17 cellular contexts compared by ENCODE assay signal in the genomic region with DNA sequence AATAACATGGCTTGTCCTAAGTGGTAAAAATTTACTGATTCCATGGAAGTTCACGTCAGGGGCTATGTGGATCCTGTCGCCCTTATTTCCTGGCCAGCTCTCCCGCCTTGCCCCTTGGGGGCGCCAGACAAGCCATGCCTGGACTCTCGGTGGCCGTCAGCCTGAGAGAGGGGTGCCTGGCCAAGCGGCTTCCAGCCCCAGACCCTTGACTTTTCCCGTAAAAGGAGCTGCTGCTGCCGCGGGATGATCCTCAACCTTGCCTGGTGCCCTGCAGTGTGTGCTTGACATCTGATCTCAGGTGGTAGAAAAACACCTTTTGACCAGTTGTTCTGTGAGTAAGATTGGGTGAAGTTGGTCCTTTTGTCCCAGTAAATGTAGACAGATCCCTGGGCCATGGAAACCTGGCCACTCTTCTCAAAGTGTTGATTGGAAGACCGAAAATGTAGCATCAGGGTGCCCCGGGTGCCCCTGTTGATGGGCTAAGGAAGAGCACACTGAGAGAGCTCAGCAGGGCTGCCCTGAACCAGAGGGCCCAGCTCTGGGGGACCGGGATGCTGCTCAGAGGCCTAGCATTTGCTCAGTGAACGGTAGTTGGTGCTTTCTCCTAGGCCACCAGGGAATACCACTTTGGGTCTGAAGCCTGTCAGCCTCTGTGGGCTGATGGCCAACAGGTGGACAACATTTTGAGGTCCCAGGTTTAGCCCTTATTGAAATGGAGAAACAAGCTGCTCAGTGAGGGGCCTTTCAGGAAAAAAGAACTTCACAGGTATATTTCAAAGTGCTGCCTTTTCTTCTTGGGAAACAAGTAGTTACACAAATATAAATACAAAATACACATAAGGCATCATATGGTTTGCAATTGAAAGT.
DNase-seq lines count a peak whose midpoint lies in the region; ATAC-seq, FAIRE-seq and TF ChIP-seq lines count a peak whose summit lies in the region.
"Had no signal": no experiment of that assay in that cellular context is flagged by ENCODE, and none has a peak within 500 bp of the region (broad histone marks: within the 10 kb centered on the region; RNA-seq: fewer than 3 reads in every experiment).

No MANE protein-coding gene starts in this region.

- no peak overlapping the region for H3K27ac ChIP-seq in A549
- no peak overlapping the region for H3K27ac ChIP-seq in aorta (ENCODE audit: low read depth in 1 of 2, low read length in 2 of 2)
- H3K27ac ChIP-seq: dorsolateral prefrontal cortex, tibial artery had no signal

- WGBS in A549 (ENCODE audit: missing lambda C conversion rate) = 73% methylated on average over 12 of the region's 14 CpGs
- 79 to 81% methylated on average over 14 of the region's 14 CpGs for WGBS in aorta, 2 donors

- no peaks in the 10 kb centered on the region for H3K9me3 ChIP-seq in A549
- no peaks in the 10 kb centered on the region for H3K9me3 ChIP-seq in aorta (ENCODE audit: control insufficient read depth, low read length)
- H3K9me3 ChIP-seq: tibial artery had no signal

- CTCF ChIA-PET in A549 (lab: Yijun Ruan, JAX) (interaction anchor here (1.1 to 1.4 kb wide), 3 partner anchors 8 to 194 kb away, joined by 3 read pairs; no protein-coding TSS in a partner anchor), WTC11 (lab: Charles Lee) (interaction anchor here (0.6 to 1.6 kb wide), 33 partner anchors 8 to 709 kb away, joined by 3 to 10 read pairs (median 4); a partner anchor contains a TSS)

- H3K4me3 Mint-ChIP-seq in WTC11 = no peak overlapping the region

- TF ChIP-seq CTCF in A549 (IDR thresholded peaks at IDR 0.05) = peak; percentile 6; the same call in 1 of the 3 replicates
- peak; percentile 27; the same call in 1 of the 3 replicates for TF ChIP-seq CTCF in GM12872 (IDR thresholded peaks at IDR 0.05; ENCODE audit: insufficient read depth, low read depth, low read length)
- TF ChIP-seq CTCF in WTC11 (IDR thresholded peaks at IDR 0.05) = peak; percentile 49

- no peak for ATAC-seq in A549
- peak; percentile 87 for ATAC-seq in WTC11
- no peak for ATAC-seq in aorta (ENCODE audit: low FRiP score)
- ATAC-seq in GM18498 (IDR thresholded peaks at IDR 0.05; ENCODE audit: unreplicated experiment) = no peak

- H3K4me1 ChIP-seq in A549 = no peaks in the 10 kb centered on the region
- H3K4me1 ChIP-seq in aorta (ENCODE audit: control insufficient read depth in 1 of 2, insufficient read depth in 2 of 2, low read length in 2 of 2) = peaks cover 0 to 4% of the 10 kb centered on the region in 2 donors
- H3K4me1 ChIP-seq: tibial artery had no signal

- H3K36me3 Mint-ChIP-seq in WTC11 = no peaks in the 10 kb centered on the region

- intact Hi-C loops in aorta (cut with DNase I) = no loop called here

- no peak for FAIRE-seq in A549 (lab: Jason Lieb, UNC)
- FAIRE-seq: GM18507 had no signal

- H3K27ac Mint-ChIP-seq in WTC11 = no peak overlapping the region

- H3K4me1 Mint-ChIP-seq in WTC11 = peaks cover 45% of the 10 kb centered on the region

- TF ChIP-seq RAD21 in A549 (conservative IDR thresholded peaks at IDR 0.05 in 1 of 2, IDR thresholded peaks at IDR 0.05 in 1 of 2) = no peak

- no peaks in the 10 kb centered on the region for H3K27me3 ChIP-seq in aorta (ENCODE audit: control insufficient read depth in 1 of 2, insufficient read depth in 2 of 2, low read length in 1 of 2)
- H3K27me3 ChIP-seq: tibial artery had no signal

- H3K4me3 ChIP-seq in A549 = no peak overlapping the region
- H3K4me3 ChIP-seq in aorta (ENCODE audit: low read length in 2 of 2) = no peak overlapping the region
- H3K4me3 ChIP-seq: dorsolateral prefrontal cortex, tibial artery had no signal

- H3K9me3 Mint-ChIP-seq in WTC11 = 0 out of 2 replicates have a peak, but pooled peaks cover 3% of the 10 kb centered on the region

- peaks cover 42% of the 10 kb centered on the region for H3K27me3 Mint-ChIP-seq in WTC11 (ENCODE audit: low read depth)

- POLR2A ChIA-PET in A549 (lab: Yijun Ruan, JAX) (no interaction called here), WTC11 (lab: Charles Lee) (no interaction called here)

- no peak overlapping the region for H3K4me2 ChIP-seq in A549

- H3K36me3 ChIP-seq in aorta (ENCODE audit: control insufficient read depth in 1 of 2, insufficient read depth in 2 of 2, low read length in 1 of 2) = no peaks in the 10 kb centered on the region
- H3K36me3 ChIP-seq: tibial artery had no signal

- no peak for TF ChIP-seq POLR2A in A549 (IDR thresholded peaks at IDR 0.05; ENCODE audit: low read length)

- no peak for DNase-seq in A549 (ENCODE audit: low read depth in 1 of 2, low spot score in 1 of 2)
- peak; percentile 75 for DNase-seq in WTC11 (ENCODE audit: low spot score)
- peak; percentile 75 for DNase-seq in left kidney (ENCODE audit: low read depth, low spot score)
- no peak for DNase-seq in aorta
- no peak for DNase-seq in dedifferentiated amniotic fluid mesenchymal stem cell (ENCODE audit: extremely low spot score)
- DNase-seq in GM03348 (ENCODE audit: low spot score) = no peak
- DNase-seq: activated CD4-positive, alpha-beta T cell treated with anti-CD3 and anti-CD28 coated beads, Interleukin-2, amount 50 U/mL, for 4 hours; dorsolateral prefrontal cortex; KBM-7; NCI-H1436 treated with DMSO at 0.1 percent for 48 hours; NCI-H524 treated with DMSO at 0.1 percent for 48 hours; stimulated activated CD4-positive, alpha-beta T cell treated with anti-CD3 and anti-CD28 coated beads, Interleukin-2, amount 100 ng/mL, for 24 hours; T-helper 9 cell; tibial artery had no signal

- no peak for TF ChIP-seq EP300 in A549 (IDR thresholded peaks at IDR 0.05)

TF ChIP-seq in A549, 52 proteins besides CTCF, POLR2A, EP300 and RAD21:
- no peak for TF ChIP-seq HOXB5 (CRISPR knock-in tag; IDR thresholded peaks at IDR 0.05)
- TF ChIP-seq NFE2L2 (conservative IDR thresholded peaks at IDR 0.05; ENCODE audit: low read length) = no peak
- no peak for TF ChIP-seq FOSL2 (IDR thresholded peaks at IDR 0.05)
- TF ChIP-seq FOSL2 (CRISPR knock-in tag; IDR thresholded peaks at IDR 0.05) = no peak
- no peak for TF ChIP-seq TFCP2L1 (CRISPR knock-in tag; IDR thresholded peaks at IDR 0.05)
- TF ChIP-seq, protein P1, sequence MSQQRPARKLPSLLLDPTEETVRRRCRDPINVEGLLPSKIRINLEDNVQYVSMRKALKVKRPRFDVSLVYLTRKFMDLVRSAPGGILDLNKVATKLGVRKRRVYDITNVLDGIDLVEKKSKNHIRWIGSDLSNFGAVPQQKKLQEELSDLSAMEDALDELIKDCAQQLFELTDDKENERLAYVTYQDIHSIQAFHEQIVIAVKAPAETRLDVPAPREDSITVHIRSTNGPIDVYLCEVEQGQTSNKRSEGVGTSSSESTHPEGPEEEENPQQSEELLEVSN (IDR thresholded peaks at IDR 0.05; ENCODE audit: borderline replicate concordance, low read depth) = no peak
- TF ChIP-seq KDM5A (IDR thresholded peaks at IDR 0.05) = no peak
- TF ChIP-seq BHLHE40 (IDR thresholded peaks at IDR 0.05; ENCODE audit: low read depth, low read length) = no peak
- no peak for TF ChIP-seq RFX5 (IDR thresholded peaks at IDR 0.05)
- TF ChIP-seq JUN (IDR thresholded peaks at IDR 0.05) = no peak

TF ChIP-seq in WTC11, 78 proteins besides CTCF, POLR2A, EP300 and RAD21:
- TF ChIP-seq TEAD1 (CRISPR knock-in tag; IDR thresholded peaks at IDR 0.05) (0 out of 2 replicates have a peak, but pooled peaks have one; percentile 28), SMAD4 (CRISPR knock-in tag; IDR thresholded peaks at IDR 0.05) (no peak), NR1H2 (CRISPR knock-in tag; IDR thresholded peaks at IDR 0.05) (no peak)
- TF ChIP-seq, protein P2, sequence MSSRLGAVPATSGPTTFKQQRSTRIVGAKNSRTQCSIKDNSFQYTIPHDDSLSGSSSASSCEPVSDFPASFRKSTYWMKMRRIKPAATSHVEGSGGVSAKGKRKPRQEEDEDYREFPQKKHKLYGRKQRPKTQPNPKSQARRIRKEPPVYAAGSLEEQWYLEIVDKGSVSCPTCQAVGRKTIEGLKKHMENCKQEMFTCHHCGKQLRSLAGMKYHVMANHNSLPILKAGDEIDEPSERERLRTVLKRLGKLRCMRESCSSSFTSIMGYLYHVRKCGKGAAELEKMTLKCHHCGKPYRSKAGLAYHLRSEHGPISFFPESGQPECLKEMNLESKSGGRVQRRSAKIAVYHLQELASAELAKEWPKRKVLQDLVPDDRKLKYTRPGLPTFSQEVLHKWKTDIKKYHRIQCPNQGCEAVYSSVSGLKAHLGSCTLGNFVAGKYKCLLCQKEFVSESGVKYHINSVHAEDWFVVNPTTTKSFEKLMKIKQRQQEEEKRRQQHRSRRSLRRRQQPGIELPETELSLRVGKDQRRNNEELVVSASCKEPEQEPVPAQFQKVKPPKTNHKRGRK (CRISPR knock-in tag; IDR thresholded peaks at IDR 0.05; ENCODE audit: borderline replicate concordance) = no peak

Comparison
In these comparisons a context has a peak if more than half of its experiments do, and no peak if none do; other contexts are left out.
1. DNase-seq: peak in WTC11 (single experiment) and left kidney (single experiment); none in A549 (0 of 2), aorta (0 of 2), dedifferentiated amniotic fluid mesenchymal stem cell (single experiment) and GM03348 (single experiment).
2. Peak in every context shown above with its lines, with median percentiles within 50 percentile points of each other: CTCF ChIP-seq.